ENCODE assay signal across 9 cellular contexts in genomic region chr4:40515398-40516293, GRCh38.
DNase-seq lines count a peak whose midpoint lies in the region; ATAC-seq, FAIRE-seq and TF ChIP-seq lines count a peak whose summit lies in the region.
"Had no signal": no experiment of that assay in that cellular context is flagged by ENCODE, and none has a peak within 500 bp of the region (broad histone marks: within the 10 kb centered on the region; RNA-seq: fewer than 3 reads in every experiment).

No MANE protein-coding gene starts in this region.

- H3K9me3 Mint-ChIP-seq in activated naive CD8-positive, alpha-beta T cell treated with anti-CD3 and anti-CD28 coated beads, Interleukin-2, amount 10 ng/mL, durations not matched to agents 7 days and 5 days: no peaks in the 10 kb centered on the region
- H3K9me3 Mint-ChIP-seq in naive B cell: no peaks in the 10 kb centered on the region

- peaks cover 12% of the 10 kb centered on the region for H3K4me1 Mint-ChIP-seq in activated naive CD8-positive, alpha-beta T cell treated with anti-CD3 and anti-CD28 coated beads, Interleukin-2, amount 10 ng/mL, durations not matched to agents 7 days and 5 days
- peaks cover 26 to 36% (median 31%) of the 10 kb centered on the region in 3 donors for H3K4me1 Mint-ChIP-seq in naive B cell

- POLR2A ChIA-PET in activated naive CD8-positive, alpha-beta T cell treated with anti-CD3 and anti-CD28 coated beads, Interleukin-2, amount 10 ng/mL, durations not matched to agents 7 days and 5 days (lab: Charles Lee): no interaction called here

- TF ChIP-seq POLR2A in GM12892 (IDR thresholded peaks at IDR 0.05; ENCODE audit: low read depth, low read length): no peak

- FAIRE-seq in GM12892 (lab: Jason Lieb, UNC): no peak
- FAIRE-seq: islet of Langerhans had no signal

- H3K27ac Mint-ChIP-seq in activated naive CD8-positive, alpha-beta T cell treated with anti-CD3 and anti-CD28 coated beads, Interleukin-2, amount 10 ng/mL, durations not matched to agents 7 days and 5 days: peak overlapping the region; percentile 54
- H3K27ac Mint-ChIP-seq in naive B cell: peak overlapping the region in 4 of 6 donors; percentile 17 to 62 (median 42)

- H3K4me3 Mint-ChIP-seq in activated naive CD8-positive, alpha-beta T cell treated with anti-CD3 and anti-CD28 coated beads, Interleukin-2, amount 10 ng/mL, durations not matched to agents 7 days and 5 days: no peak overlapping the region
- H3K4me3 Mint-ChIP-seq in naive B cell: peak overlapping the region in 4 of 8 donors; percentile 44 to 76 (median 54)

- peak; percentile 50 for DNase-seq in GM12892 (ENCODE audit: insufficient read length)
- DNase-seq in activated naive CD8-positive, alpha-beta T cell treated with anti-CD3 and anti-CD28 coated beads, Interleukin-2, amount 10 ng/mL, durations not matched to agents 7 days and 5 days: no peak
- DNase-seq in naive B cell: peak; percentile 52
- no peak for DNase-seq in SW 1271 (lab: John Stamatoyannopoulos, UW)
- DNase-seq in stimulated activated naive CD4-positive, alpha-beta T cell treated with Interleukin-2 at 50 U/mL for 16 hours (lab: John Stamatoyannopoulos, UW): no peak
- DNase-seq in midbrain (lab: John Stamatoyannopoulos, UW): no peak

- H3K27me3 Mint-ChIP-seq in activated naive CD8-positive, alpha-beta T cell treated with anti-CD3 and anti-CD28 coated beads, Interleukin-2, amount 10 ng/mL, durations not matched to agents 7 days and 5 days: peaks cover 3% of the 10 kb centered on the region
- no peaks in the 10 kb centered on the region for H3K27me3 Mint-ChIP-seq in naive B cell

- H3K36me3 Mint-ChIP-seq in activated naive CD8-positive, alpha-beta T cell treated with anti-CD3 and anti-CD28 coated beads, Interleukin-2, amount 10 ng/mL, durations not matched to agents 7 days and 5 days: no peaks in the 10 kb centered on the region
- no peaks in the 10 kb centered on the region for H3K36me3 Mint-ChIP-seq in naive B cell

- ATAC-seq in GM21390 (IDR thresholded peaks at IDR 0.05; ENCODE audit: unreplicated experiment): peak; percentile 88
- ATAC-seq in HG03558 (IDR thresholded peaks at IDR 0.05; ENCODE audit: extremely low read depth, unreplicated experiment): peak; percentile 57
- ATAC-seq in activated naive CD8-positive, alpha-beta T cell treated with anti-CD3 and anti-CD28 coated beads, Interleukin-2, amount 10 ng/mL, durations not matched to agents 7 days and 5 days (ENCODE audit: low read depth): no peak
- ATAC-seq in naive B cell (ENCODE audit: low read depth in 2 of 2): peak; percentile 85 to 87

Comparison
In these comparisons a context has a peak if more than half of its experiments do, and no peak if none do; other contexts are left out.
1. DNase-seq: peak in GM12892 (single experiment) and naive B cell (single experiment); none in activated naive CD8-positive, alpha-beta T cell treated with anti-CD3 and anti-CD28 coated beads, Interleukin-2, amount 10 ng/mL, durations not matched to agents 7 days and 5 days (single experiment), SW 1271 (0 of 2), stimulated activated naive CD4-positive, alpha-beta T cell treated with Interleukin-2 at 50 U/mL for 16 hours (single experiment) and midbrain (single experiment).